ENCODE assay signal across 1 cellular context in the genomic region with DNA sequence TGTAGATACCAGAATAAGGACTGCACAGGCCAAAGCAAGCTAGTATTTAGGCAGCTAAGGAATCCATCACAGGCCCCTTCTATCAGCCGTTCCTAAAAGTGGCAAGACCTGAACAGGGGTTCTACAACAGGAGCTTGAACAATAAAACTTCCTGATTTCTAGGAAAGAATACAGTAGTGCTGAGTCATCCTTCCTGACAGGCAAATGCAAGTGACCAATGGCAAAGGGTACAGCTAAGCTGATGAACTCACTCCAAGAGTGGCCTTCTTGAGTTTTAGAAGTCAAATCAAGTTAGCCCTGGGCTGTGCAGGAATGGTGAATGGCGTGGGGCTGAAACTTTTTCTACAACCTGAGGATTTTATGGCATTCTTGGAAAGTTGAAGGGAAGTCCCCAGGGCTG.
TF ChIP-seq lines count a peak whose summit lies in the region.

No MANE protein-coding gene starts in this region.

TF ChIP-seq in IMR-90, 13 proteins besides CTCF, POLR2A, EP300 and RAD21 (continued from another document):
- TF ChIP-seq, protein P1, sequence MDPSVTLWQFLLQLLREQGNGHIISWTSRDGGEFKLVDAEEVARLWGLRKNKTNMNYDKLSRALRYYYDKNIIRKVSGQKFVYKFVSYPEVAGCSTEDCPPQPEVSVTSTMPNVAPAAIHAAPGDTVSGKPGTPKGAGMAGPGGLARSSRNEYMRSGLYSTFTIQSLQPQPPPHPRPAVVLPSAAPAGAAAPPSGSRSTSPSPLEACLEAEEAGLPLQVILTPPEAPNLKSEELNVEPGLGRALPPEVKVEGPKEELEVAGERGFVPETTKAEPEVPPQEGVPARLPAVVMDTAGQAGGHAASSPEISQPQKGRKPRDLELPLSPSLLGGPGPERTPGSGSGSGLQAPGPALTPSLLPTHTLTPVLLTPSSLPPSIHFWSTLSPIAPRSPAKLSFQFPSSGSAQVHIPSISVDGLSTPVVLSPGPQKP (IDR thresholded peaks at IDR 0.05; ENCODE audit: borderline replicate concordance, low read depth, low read length): no peak
- TF ChIP-seq CEBPB (IDR thresholded peaks at IDR 0.05; ENCODE audit: low read depth, low read length) (no peak), SMC3 (IDR thresholded peaks at IDR 0.05; ENCODE audit: low read depth, low read length) (no peak), CHD1 (IDR thresholded peaks at IDR 0.05; ENCODE audit: low read depth, low read length) (no peak), RCOR1 (IDR thresholded peaks at IDR 0.05; ENCODE audit: insufficient replicate concordance, low read length) (no peak), MXI1 (IDR thresholded peaks at IDR 0.05; ENCODE audit: borderline replicate concordance, low read depth, low read length) (no peak), FOS (IDR thresholded peaks at IDR 0.05; ENCODE audit: low read depth, low read length) (no peak)
TF ChIP-seq in IMR-90: peak in this region for 2.
